In the genomic region with DNA sequence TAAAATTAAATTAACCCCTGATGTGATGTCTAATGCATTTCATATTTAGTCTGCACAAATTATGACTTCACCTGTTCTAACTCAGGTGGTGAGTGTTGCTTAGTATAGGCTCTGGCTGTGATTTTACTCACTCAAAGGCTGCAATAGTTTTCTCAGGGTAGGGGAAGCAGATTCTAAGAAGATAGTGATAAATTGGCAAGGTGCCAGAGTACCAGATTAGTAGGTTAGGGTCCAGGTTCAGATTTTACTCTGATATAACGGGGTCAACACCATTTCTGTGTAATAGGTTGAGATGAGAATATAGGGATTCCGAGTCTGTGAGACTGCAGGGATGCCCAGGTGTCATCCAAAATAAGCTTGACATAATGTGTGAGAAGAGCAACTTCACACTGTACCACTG, we compare ENCODE assay signal across 11 cellular contexts.
"Had no signal": no experiment of that assay in that cellular context is flagged by ENCODE, and none has a peak within 500 bp of the region (broad histone marks: within the 10 kb centered on the region; RNA-seq: fewer than 3 reads in every experiment).

No MANE protein-coding gene starts in this region.

- H3K9ac ChIP-seq: GM23248 had no signal

- H3K9me3 ChIP-seq: HAP-1 had no signal

- H2AFZ ChIP-seq: GM23248 had no signal

- H3K27ac ChIP-seq: GM23248 had no signal

- DNase-seq: GM23248, GOT3, H7, H9, HCEC 1CT, HFFc6 had no signal

- H3K4me2 ChIP-seq: GM23338 had no signal

- H3K36me3 ChIP-seq: HAP-1 had no signal

- ATAC-seq: GM23338, HCT116 had no signal

- FAIRE-seq: H1, H54 had no signal

- H3K4me3 ChIP-seq: GM23248, GM23338, HAP-1 had no signal
